ENCODE assay signal across 8 cellular contexts in the genomic region with DNA sequence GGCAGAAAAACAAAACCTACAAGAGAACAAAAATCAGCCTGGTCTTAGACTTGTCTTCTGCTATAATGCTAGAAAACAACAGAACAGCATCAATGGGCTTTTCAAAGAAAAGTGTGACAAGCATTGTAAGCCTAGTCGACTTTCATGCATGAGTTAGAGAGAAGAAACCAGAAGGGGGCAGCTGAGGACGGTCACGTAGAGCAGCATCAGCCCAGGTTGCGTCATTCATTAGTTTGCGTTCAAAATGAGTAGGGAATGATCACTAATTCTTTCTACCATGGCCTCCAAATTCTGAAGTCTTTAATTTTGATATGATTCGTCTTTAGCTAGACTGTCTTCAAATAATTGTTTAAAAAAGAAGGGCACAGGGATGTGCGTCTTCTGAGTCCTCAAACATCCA. TPM values are rescaled to one million over a fixed set of nuclear protein-coding genes. Genes with fewer than 3 reads are reported as not detected.
A peak's percentile ranks its signal among the peaks of the same experiment; 100 is the strongest.
DNase-seq lines count a peak whose midpoint lies in the region; ATAC-seq, FAIRE-seq and TF ChIP-seq lines count a peak whose summit lies in the region.

No MANE protein-coding gene starts in this region.

- no peaks in the 10 kb centered on the region for H3K79me2 ChIP-seq in DOHH2 (ENCODE audit: control insufficient read depth, low read length)

- peaks cover 18% of the 10 kb centered on the region for H3F3A ChIP-seq in DOHH2 (ENCODE audit: control insufficient read depth, insufficient read depth)

- H3K27me3 ChIP-seq in DOHH2 (ENCODE audit: control insufficient read depth, low read length) (no peaks in the 10 kb centered on the region), HUES64 (ENCODE audit: insufficient read depth, low read length) (peaks cover 3% of the 10 kb centered on the region; the same call in 1 of the 2 replicates)

- H3K4me3 ChIP-seq in DOHH2 (ENCODE audit: low read length) (no peak overlapping the region), HUES64 (ENCODE audit: low read length) (no peak overlapping the region), kidney (ENCODE audit: low read length in 2 of 2) (no peak overlapping the region)

- no peaks in the 10 kb centered on the region for H4K20me1 ChIP-seq in DOHH2 (ENCODE audit: control insufficient read depth, insufficient read depth, low read depth, low read length)

- ATAC-seq in HG02938 (IDR thresholded peaks at IDR 0.05; ENCODE audit: unreplicated experiment) (no peak), GM19395 (IDR thresholded peaks at IDR 0.05; ENCODE audit: unreplicated experiment) (no peak)

- TF ChIP-seq CTCF in DOHH2 (IDR thresholded peaks at IDR 0.05; ENCODE audit: low read depth, low read length, poor library complexity, severe bottlenecking) = peak; percentile 40
- TF ChIP-seq CTCF in kidney (IDR thresholded peaks at IDR 0.05; ENCODE audit: borderline replicate concordance, extremely low read depth, insufficient read depth) = no peak

- H3K9me2 ChIP-seq in DOHH2 (replicated peaks; ENCODE audit: control insufficient read depth, low read length) = no peaks in the 10 kb centered on the region

- H3K4me1 ChIP-seq in DOHH2 (ENCODE audit: control insufficient read depth, low read length) = peaks cover 34% of the 10 kb centered on the region
- H3K4me1 ChIP-seq in HUES64 (ENCODE audit: insufficient read depth, low read length) = peaks cover 31% of the 10 kb centered on the region
- peaks cover 3 to 5% of the 10 kb centered on the region in 2 donors for H3K4me1 ChIP-seq in kidney (ENCODE audit: control insufficient read depth in 1 of 2, insufficient read depth in 1 of 2, low read depth in 1 of 2, low read length in 2 of 2)

- no peak overlapping the region for H3K4me2 ChIP-seq in DOHH2 (ENCODE audit: low read length)

- peaks cover 18% of the 10 kb centered on the region for H3K36me3 ChIP-seq in DOHH2 (ENCODE audit: control insufficient read depth, low read length)
- no peaks in the 10 kb centered on the region for H3K36me3 ChIP-seq in HUES64 (ENCODE audit: insufficient read depth, low read length)
- peaks cover 0 to 8% of the 10 kb centered on the region in 2 donors for H3K36me3 ChIP-seq in kidney (ENCODE audit: control insufficient read depth in 1 of 2, insufficient read depth in 2 of 2, low read length in 2 of 2)

- WGBS in HUES64 = 15% methylated on average over 6 of the region's 7 CpGs

- peak; percentile 21 for DNase-seq in UCSD-AML1 (lab: John Stamatoyannopoulos, UW; ENCODE audit: unreplicated experiment)
- peak; percentile 28 for DNase-seq in kidney tubule cell (ENCODE audit: low spot score)
- DNase-seq in GM19238 (ENCODE audit: insufficient read length, low spot score) = no peak
- no peak for DNase-seq in kidney

- H3K27ac ChIP-seq in DOHH2 (ENCODE audit: low read depth, low read length) (peak overlapping the region; percentile 45), HUES64 (ENCODE audit: low read depth, low read length) (no peak overlapping the region), kidney (ENCODE audit: low read depth in 2 of 2, low read length in 2 of 2) (no peak overlapping the region)

- H3K9me3 ChIP-seq in DOHH2 (ENCODE audit: control insufficient read depth, insufficient read depth, low read length) = no peaks in the 10 kb centered on the region
- H3K9me3 ChIP-seq in HUES64 (ENCODE audit: insufficient read depth, low read depth, low read length) = no peaks in the 10 kb centered on the region
- no peaks in the 10 kb centered on the region for H3K9me3 ChIP-seq in kidney (ENCODE audit: control insufficient read depth in 1 of 2, low read length in 2 of 2)

- intact Hi-C loops in kidney (cut with DNase I) = no loop called here

- H3K9ac ChIP-seq in HUES64 (ENCODE audit: low read depth, low read length) (peak overlapping the region; percentile 35; the same call in 1 of the 2 replicates), kidney (ENCODE audit: low read length in 2 of 2) (no peak overlapping the region)

- FAIRE-seq in kidney (lab: Jason Lieb, UNC) = no peak

RNA-seq across cellular contexts. Expression of a gene that starts 4.7 kb away (rescaled TPM):
- 46.5 TPM for polyA plus RNA-seq in HUES64 (2013, experiment 1 of 2)
- 44.1 TPM for polyA plus RNA-seq in HUES64 (2013, experiment 2 of 2)
- 31.0 TPM for total RNA-seq in kidney
- 67.1 TPM for polyA plus RNA-seq in kidney (ENCODE audit: insufficient read depth, low read depth, low replicate concordance)

RNA-seq across cellular contexts. Expression of a gene that starts 27.6 kb away (rescaled TPM):
- not detected for polyA plus RNA-seq in HUES64 (2013, experiment 1 of 2)
- not detected for polyA plus RNA-seq in HUES64 (2013, experiment 2 of 2)
- total RNA-seq in kidney = not detected
- polyA plus RNA-seq in kidney (ENCODE audit: insufficient read depth, low read depth, low replicate concordance) = not detected

Comparison
In these comparisons a context has a peak if more than half of its experiments do, and no peak if none do; other contexts are left out.
1. DNase-seq: peak in UCSD-AML1 (single experiment) and kidney tubule cell (single experiment); none in GM19238 (single experiment) and kidney (single experiment).